Comparison of ENCODE assay signal across 22 cellular contexts in genomic region chr5:84014966-84015365, GRCh38.
DNase-seq lines count a peak whose midpoint lies in the region; ATAC-seq and TF ChIP-seq lines count a peak whose summit lies in the region.
"Had no signal": no experiment of that assay in that cellular context is flagged by ENCODE, and none has a peak within 500 bp of the region (broad histone marks: within the 10 kb centered on the region; RNA-seq: fewer than 3 reads in every experiment).

No MANE protein-coding gene starts in this region.

- POLR2A ChIA-PET in IMR-90 (lab: Charles Lee; ENCODE audit: unreplicated experiment): no interaction called here

- CTCF ChIA-PET in IMR-90 (lab: Yijun Ruan, JAX): interaction anchor here (1.3 kb wide), 2 partner anchors 31 to 48 kb away, joined by 3 to 4 read pairs; no protein-coding TSS in a partner anchor

- H2BK20ac ChIP-seq in IMR-90 (ENCODE audit: low read depth, low read length): no peak overlapping the region; the same call in 1 of the 2 replicates

- no peak overlapping the region for H4K91ac ChIP-seq in IMR-90 (ENCODE audit: insufficient read depth, low read depth, low read length)

- H4K5ac ChIP-seq in IMR-90 (ENCODE audit: low read depth, low read length): no peak overlapping the region

- H3K27ac ChIP-seq in IMR-90 (ENCODE audit: insufficient read depth, low read length): no peak overlapping the region
- H3K27ac ChIP-seq: GM23248, SJSA1 had no signal

- H3K9ac ChIP-seq in IMR-90 (ENCODE audit: low read depth, low read length) (no peak overlapping the region), adipocyte (ENCODE audit: low read length) (no peak overlapping the region)
- H3K9ac ChIP-seq: GM23248 had no signal

- no peak overlapping the region for H3K4me3 Mint-ChIP-seq in osteocyte (ENCODE audit: unreplicated experiment)
- H3K4me3 Mint-ChIP-seq: H9 had no signal

- H3K27me3 Mint-ChIP-seq in osteocyte (ENCODE audit: unreplicated experiment): no peaks in the 10 kb centered on the region

- H3K79me1 ChIP-seq in IMR-90 (ENCODE audit: low read depth in 1 of 2, low read length in 2 of 2): peaks cover 0 to 3% of the 10 kb centered on the region in 2 experiments; a peak in 2 of 4 replicates

- H3K4me2 ChIP-seq in IMR-90 (ENCODE audit: low read depth, low read length): no peak overlapping the region

- H3K56ac ChIP-seq in IMR-90 (ENCODE audit: extremely low read depth, insufficient read depth, low read length): no peak overlapping the region

- no peak overlapping the region for H3K4me3 ChIP-seq in IMR-90 (ENCODE audit: insufficient read depth, low read depth, low read length)
- no peak overlapping the region for H3K4me3 ChIP-seq in adipocyte (ENCODE audit: low read length)
- H3K4me3 ChIP-seq: GM23248, MG63, SJSA1 had no signal

- H2BK15ac ChIP-seq in IMR-90 (ENCODE audit: low read depth, low read length): no peak overlapping the region

- H3K4me1 ChIP-seq in IMR-90 (ENCODE audit: control insufficient read depth, insufficient read depth, low read length) (peaks cover 8% of the 10 kb centered on the region), adipocyte (ENCODE audit: control insufficient read depth, insufficient read depth, low read length) (no peaks in the 10 kb centered on the region)
- H3K4me1 ChIP-seq: SJSA1 had no signal

- H2BK5ac ChIP-seq in IMR-90 (ENCODE audit: low read depth, low read length, poor library complexity, severe bottlenecking): no peak overlapping the region

- intact Hi-C loops in IMR-90 (cut with micrococcal nuclease): loop anchor here (10.0 kb wide), 1 partner anchor 370 kb away; the partner anchor contains the start of gene EDIL3

- no peak overlapping the region for H2AK5ac ChIP-seq in IMR-90 (ENCODE audit: low read depth, low read length)

- H3K14ac ChIP-seq in IMR-90 (replicated peaks; ENCODE audit: low read depth, low read length): no peak overlapping the region

- TF ChIP-seq POLR2A in IMR-90 (IDR thresholded peaks at IDR 0.05; ENCODE audit: low read depth, low read length): no peak

- H3K36me3 Mint-ChIP-seq in osteocyte (ENCODE audit: unreplicated experiment): peaks cover 5% of the 10 kb centered on the region

- no peaks in the 10 kb centered on the region for H3K9me3 Mint-ChIP-seq in osteocyte (ENCODE audit: unreplicated experiment)
- H3K9me3 Mint-ChIP-seq: H9 had no signal

- H2AFZ ChIP-seq in IMR-90 (replicated peaks; ENCODE audit: low read length, poor library complexity): no peak overlapping the region
- H2AFZ ChIP-seq: GM23248 had no signal

- no peaks in the 10 kb centered on the region for H3K9me3 ChIP-seq in IMR-90 (ENCODE audit: control insufficient read depth, insufficient read depth, low read length)
- H3K9me3 ChIP-seq in adipocyte (ENCODE audit: control insufficient read depth, low read length): no peaks in the 10 kb centered on the region
- H3K9me3 ChIP-seq: MG63, SJSA1 had no signal

- H3K27me3 ChIP-seq in IMR-90 (ENCODE audit: control insufficient read depth, insufficient read depth, low read length): no peaks in the 10 kb centered on the region
- H3K27me3 ChIP-seq in adipocyte (replicated peaks; ENCODE audit: control insufficient read depth, insufficient read depth, low read length): no peaks in the 10 kb centered on the region
- H3K27me3 ChIP-seq: MG63, SJSA1 had no signal

- H3K4me1 Mint-ChIP-seq in osteocyte (ENCODE audit: unreplicated experiment): peaks cover 42% of the 10 kb centered on the region

- H3K27ac Mint-ChIP-seq in osteocyte (ENCODE audit: unreplicated experiment): peak overlapping the region; percentile 41
- H3K27ac Mint-ChIP-seq: H9 had no signal

- TF ChIP-seq CTCF in IMR-90 (conservative IDR thresholded peaks at IDR 0.05; ENCODE audit: low read depth, low read length): no peak
- TF ChIP-seq CTCF in osteocyte (IDR thresholded peaks at IDR 0.05): no peak

- peak overlapping the region; percentile 10; the same call in 1 of the 2 replicates for H3K23ac ChIP-seq in IMR-90 (ENCODE audit: low read depth, low read length)

- no peak overlapping the region for H4K8ac ChIP-seq in IMR-90 (ENCODE audit: low read depth in 2 of 2, low read length in 2 of 2)

- H4K20me1 ChIP-seq in IMR-90 (ENCODE audit: insufficient read depth, low read length): no peaks in the 10 kb centered on the region

- no TSS peak for BruUV-seq in IMR-90 (replicated peaks; lab: Mats Ljungman, UMichigan)

- no peaks in the 10 kb centered on the region for H3K36me3 ChIP-seq in IMR-90 (ENCODE audit: control insufficient read depth, insufficient read depth, low read length)
- H3K36me3 ChIP-seq in adipocyte (ENCODE audit: control insufficient read depth, insufficient read depth, low read length, severe bottlenecking): no peaks in the 10 kb centered on the region
- H3K36me3 ChIP-seq: MG63 had no signal

- H3K9me1 ChIP-seq in IMR-90 (ENCODE audit: insufficient read depth, low read length): no peaks in the 10 kb centered on the region

- peak; percentile 46 for ATAC-seq in IMR-90 (ENCODE audit: low read depth)
- ATAC-seq in GM18907 (IDR thresholded peaks at IDR 0.05; ENCODE audit: unreplicated experiment): no peak

- no peak overlapping the region for H3K4ac ChIP-seq in IMR-90 (ENCODE audit: low read depth, low read length)

- no peak overlapping the region for H2AK9ac ChIP-seq in IMR-90 (replicated peaks; ENCODE audit: low read depth, low read length, poor library complexity)

- dilution Hi-C loops in IMR-90 (cut with HindIII; ENCODE audit: low sequenced_read_pairs, unreplicated experiment): no loop called here

- in situ Hi-C loops in IMR-90 (cut with MboI; ENCODE audit: low sequenced_read_pairs): no loop called here

- no peak overlapping the region for H3K18ac ChIP-seq in IMR-90 (ENCODE audit: low read depth, low read length)

- peak; percentile 15 for DNase-seq in IMR-90
- peak; percentile 57 for DNase-seq in adipocyte (ENCODE audit: low read depth)
- peak; percentile 3 for DNase-seq in fibroblast of gingiva (ENCODE audit: low read depth)
- no peak for DNase-seq in osteocyte (ENCODE audit: extremely low spot score, unreplicated experiment)
- DNase-seq in AG20443 (ENCODE audit: low spot score): no peak
- DNase-seq in NCI-H128 (lab: John Stamatoyannopoulos, UW; ENCODE audit: unreplicated experiment): no peak
- DNase-seq: DMS153, DND-41, GM23248, H9, KBM-7, MG63, NCI-H1048, NCI-H1417 treated with DMSO at 0.1 percent for 48 hours, NCI-H1694 treated with DMSO at 0.1 percent for 48 hours, NCI-H2081, NCI-H524 treated with DMSO at 0.1 percent for 48 hours, NCI-H774, Right ventricle myocardium superior, RPMI8226 had no signal

- TF ChIP-seq RAD21 in IMR-90 (IDR thresholded peaks at IDR 0.05; ENCODE audit: low read length): no peak

- H2BK120ac ChIP-seq in IMR-90 (ENCODE audit: low read depth, low read length): 0 out of 2 replicates have a peak overlapping the region, but pooled peaks have one; percentile 1

TF ChIP-seq in IMR-90, 13 proteins besides CTCF, POLR2A, EP300 and RAD21:
- TF ChIP-seq MAFK (IDR thresholded peaks at IDR 0.05; ENCODE audit: low read depth, low read length) (no peak), CEBPB (IDR thresholded peaks at IDR 0.05; ENCODE audit: low read depth, low read length) (peak; percentile 58)

Comparison
In these comparisons a context has a peak if more than half of its experiments do, and no peak if none do; other contexts are left out.
1. DNase-seq: peak in IMR-90 (single experiment), adipocyte (single experiment) and fibroblast of gingiva (single experiment); none in osteocyte (single experiment), AG20443 (single experiment) and NCI-H128 (single experiment).